Comparison of ENCODE assay signal across 1 cellular context in genomic region chr4:168536448-168536847, GRCh38.
TF ChIP-seq lines count a peak whose summit lies in the region.

No MANE protein-coding gene starts in this region.

TF ChIP-seq in A549, 52 proteins besides CTCF, POLR2A, EP300 and RAD21 (continued from another document):
- TF ChIP-seq, protein P1, sequence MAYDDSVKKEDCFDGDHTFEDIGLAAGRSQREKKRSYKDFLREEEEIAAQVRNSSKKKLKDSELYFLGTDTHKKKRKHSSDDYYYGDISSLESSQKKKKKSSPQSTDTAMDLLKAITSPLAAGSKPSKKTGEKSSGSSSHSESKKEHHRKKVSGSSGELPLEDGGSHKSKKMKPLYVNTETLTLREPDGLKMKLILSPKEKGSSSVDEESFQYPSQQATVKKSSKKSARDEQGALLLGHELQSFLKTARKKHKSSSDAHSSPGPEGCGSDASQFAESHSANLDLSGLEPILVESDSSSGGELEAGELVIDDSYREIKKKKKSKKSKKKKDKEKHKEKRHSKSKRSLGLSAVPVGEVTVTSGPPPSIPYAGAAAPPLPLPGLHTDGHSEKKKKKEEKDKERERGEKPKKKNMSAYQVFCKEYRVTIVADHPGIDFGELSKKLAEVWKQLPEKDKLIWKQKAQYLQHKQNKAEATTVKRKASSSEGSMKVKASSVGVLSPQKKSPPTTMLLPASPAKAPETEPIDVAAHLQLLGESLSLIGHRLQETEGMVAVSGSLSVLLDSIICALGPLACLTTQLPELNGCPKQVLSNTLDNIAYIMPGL (CRISPR knock-in tag; IDR thresholded peaks at IDR 0.05; ENCODE audit: borderline replicate concordance): no peak
- TF ChIP-seq CHD4 (IDR thresholded peaks at IDR 0.05; ENCODE audit: borderline replicate concordance) (no peak), ZC3H11A (IDR thresholded peaks at IDR 0.05) (no peak)
